In genomic region chr22:23844739-23845202, GRCh38 we compare ENCODE assay signal across 1 cellular context.
A peak's percentile ranks its signal among the peaks of the same experiment; 100 is the strongest.
TF ChIP-seq lines count a peak whose summit lies in the region.

No MANE protein-coding gene starts in this region.

TF ChIP-seq in HEK293, 187 proteins besides CTCF, POLR2A, EP300 and RAD21:
- TF ChIP-seq ZNF623 (tag by site-specific recombination; IDR thresholded peaks at IDR 0.05) = peak; percentile 99
- TF ChIP-seq ZNF121 (tag by site-specific recombination; IDR thresholded peaks at IDR 0.05) = 0 out of 2 replicates have a peak, but pooled peaks have one; percentile 34
- TF ChIP-seq ZNF626 (tag by site-specific recombination; IDR thresholded peaks at IDR 0.05) = no peak
